ENCODE assay signal across 17 cellular contexts in genomic region chr5:11650936-11651335, GRCh38.
DNase-seq lines count a peak whose midpoint lies in the region; ATAC-seq, FAIRE-seq and TF ChIP-seq lines count a peak whose summit lies in the region.
"Had no signal": no experiment of that assay in that cellular context is flagged by ENCODE, and none has a peak within 500 bp of the region (broad histone marks: within the 10 kb centered on the region; RNA-seq: fewer than 3 reads in every experiment).

No MANE protein-coding gene starts in this region.

- TF ChIP-seq POLR2A in H1 (IDR thresholded peaks at IDR 0.05; ENCODE audit: control extremely low read depth in 1 of 2, low read depth in 2 of 2, low read length in 2 of 2) = no peak

- H3K27ac ChIP-seq in HUES48 (ENCODE audit: low read depth, low read length) (peak overlapping the region; percentile 58), H1 (ENCODE audit: low read depth, low read length) (no peak overlapping the region), iPS-20b (ENCODE audit: low read length) (no peak overlapping the region)
- H3K27ac ChIP-seq: A549, HL-60 had no signal

- TF ChIP-seq CTCF in H1 (IDR thresholded peaks at IDR 0.05; ENCODE audit: control extremely low read depth in 1 of 3, insufficient read depth in 1 of 3, low read depth in 1 of 3, low read length in 3 of 3) = no peak

- no peak overlapping the region for H2BK12ac ChIP-seq in H1 (ENCODE audit: low read depth, low read length)

- CTCF ChIA-PET in H1 (lab: Charles Lee; ENCODE audit: partially characterized antibody) = interaction anchor here (1.5 kb wide), 1 partner anchor 69 kb away, joined by 6 read pairs; no protein-coding TSS in a partner anchor
- CTCF ChIA-PET in activated naive CD4-positive, alpha-beta T cell treated with anti-CD3 and anti-CD28 coated beads for 36 hours (lab: Charles Lee) = no interaction called here

- no peak overlapping the region for H4K91ac ChIP-seq in H1 (replicated peaks; ENCODE audit: insufficient read length, low read length)

- DNase-seq in H1 (ENCODE audit: low read depth in 1 of 2, low spot score in 2 of 2) (peak in 1 of 2 experiments; percentile 2), Right ventricle myocardium inferior (ENCODE audit: missing footprints) (no peak)
- DNase-seq in activated naive CD4-positive, alpha-beta T cell treated with anti-CD3 and anti-CD28 coated beads for 36 hours = no peak
- DNase-seq: Caco-2; CD8-positive, alpha-beta memory T cell; DND-41; GF-D8; KG1 had no signal

- no peaks in the 10 kb centered on the region for H3K27me3 Mint-ChIP-seq in activated naive CD4-positive, alpha-beta T cell treated with anti-CD3 and anti-CD28 coated beads for 36 hours (ENCODE audit: low read depth)
- H3K27me3 Mint-ChIP-seq: IgD-negative memory B cell had no signal

- H3K4me3 ChIP-seq in HUES48 (ENCODE audit: low read depth, low read length) = peak overlapping the region; percentile 3; the same call in 1 of the 2 replicates
- no peak overlapping the region for H3K4me3 ChIP-seq in H1 (ENCODE audit: extremely low read depth in 1 of 4, insufficient read depth in 2 of 4, low read depth in 3 of 4, low read length in 4 of 4)
- 0 out of 2 replicates have a peak overlapping the region, but pooled peaks have one; percentile 7 for H3K4me3 ChIP-seq in iPS-20b (ENCODE audit: low read length)
- H3K4me3 ChIP-seq: A549, HAP-1 had no signal

- no peak for ATAC-seq in Right ventricle myocardium inferior
- ATAC-seq in HG02938 (IDR thresholded peaks at IDR 0.05; ENCODE audit: unreplicated experiment) = no peak
- no peak for ATAC-seq in GM19455 (IDR thresholded peaks at IDR 0.05; ENCODE audit: unreplicated experiment)
- ATAC-seq: A549 had no signal

- H3K79me1 ChIP-seq in H1 (ENCODE audit: low read depth, low read length) = no peaks in the 10 kb centered on the region

- H3K4ac ChIP-seq in H1 (replicated peaks; ENCODE audit: insufficient read length, low read depth, low read length) = no peak overlapping the region

- no peaks in the 10 kb centered on the region for H3K23me2 ChIP-seq in H1 (ENCODE audit: low read depth, low read length)

- H3K4me3 Mint-ChIP-seq in activated naive CD4-positive, alpha-beta T cell treated with anti-CD3 and anti-CD28 coated beads for 36 hours = no peak overlapping the region
- H3K4me3 Mint-ChIP-seq: CD14-positive monocyte; CD8-positive, alpha-beta memory T cell; IgD-negative memory B cell had no signal

- no peak overlapping the region for H4K8ac ChIP-seq in H1 (ENCODE audit: extremely low read depth, insufficient read depth, low read length)

- H3K4me2 ChIP-seq in H1 (ENCODE audit: insufficient read depth in 1 of 2, low read depth in 2 of 2, low read length in 2 of 2) = no peak overlapping the region
- H3K4me2 ChIP-seq: A549 had no signal

- H4K20me1 ChIP-seq in H1 (replicated peaks in 1 of 2; ENCODE audit: control insufficient read depth in 1 of 2, insufficient read depth in 2 of 2, low read length in 2 of 2) = no peaks in the 10 kb centered on the region

- H2AK5ac ChIP-seq in H1 (ENCODE audit: low read depth, low read length) = no peak overlapping the region

- H2AFZ ChIP-seq in H1 (ENCODE audit: low read length) = no peak overlapping the region

- H4K5ac ChIP-seq in H1 (ENCODE audit: insufficient read length, low read depth, low read length) = no peak overlapping the region

- H3K18ac ChIP-seq in H1 (ENCODE audit: extremely low read depth, low read length) = no peak overlapping the region

- H2BK5ac ChIP-seq in H1 (ENCODE audit: low read depth, low read length) = no peak overlapping the region

- TF ChIP-seq EP300 in H1 (IDR thresholded peaks at IDR 0.05; ENCODE audit: borderline replicate concordance in 1 of 2, low read depth in 2 of 2, low read length in 2 of 2) = no peak

- TF ChIP-seq RAD21 in H1 (IDR thresholded peaks at IDR 0.05 in 1 of 2, conservative IDR thresholded peaks at IDR 0.05 in 1 of 2; ENCODE audit: low read depth in 2 of 2, low read length in 2 of 2) = no peak

- no peaks in the 10 kb centered on the region for H3K36me3 Mint-ChIP-seq in activated naive CD4-positive, alpha-beta T cell treated with anti-CD3 and anti-CD28 coated beads for 36 hours (ENCODE audit: low read depth)
- H3K36me3 Mint-ChIP-seq: CD14-positive monocyte; CD8-positive, alpha-beta memory T cell; IgD-negative memory B cell had no signal

- no peaks in the 10 kb centered on the region for H3K79me2 ChIP-seq in H1 (ENCODE audit: control insufficient read depth in 1 of 2, insufficient read depth in 2 of 2, low read length in 2 of 2)

- H3K27me3 ChIP-seq in HUES48 (ENCODE audit: control insufficient read depth, insufficient read depth, low read length) (no peaks in the 10 kb centered on the region), H1 (replicated peaks in 1 of 4; ENCODE audit: control insufficient read depth in 3 of 4, extremely low read depth in 1 of 4, insufficient read depth in 3 of 4, low read length in 3 of 4) (no peaks in the 10 kb centered on the region), iPS-20b (ENCODE audit: insufficient read depth, low read length) (no peaks in the 10 kb centered on the region)

- 69% methylated on average over 1 of the region's 1 CpG; no CpG with 5 or more reads in 1 of the 2 experiments for WGBS in H1 (ENCODE audit: extremely low coverage in 1 of 2, insufficient coverage in 1 of 2, insufficient read length in 1 of 2, insufficient replicate concordance in 2 of 2, low coverage in 1 of 2, low lambda C conversion rate in 2 of 2, missing lambda C conversion rate in 1 of 2), 2 experiments

- H2BK15ac ChIP-seq in H1 (ENCODE audit: low read length) = no peak overlapping the region

- FAIRE-seq in H1 (lab: Jason Lieb, UNC) = no peak
- FAIRE-seq: A549 had no signal

- no peak overlapping the region for H3K9ac ChIP-seq in HUES48 (ENCODE audit: low read depth, low read length)
- H3K9ac ChIP-seq in H1 (replicated peaks in 1 of 4; ENCODE audit: extremely low read depth in 1 of 4, low read depth in 3 of 4, low read length in 3 of 4) = no peak overlapping the region
- H3K9ac ChIP-seq in iPS-20b (ENCODE audit: low read depth, low read length) = no peak overlapping the region

- H3K27ac Mint-ChIP-seq in activated naive CD4-positive, alpha-beta T cell treated with anti-CD3 and anti-CD28 coated beads for 36 hours = no peak overlapping the region
- H3K27ac Mint-ChIP-seq: CD14-positive monocyte; CD8-positive, alpha-beta memory T cell; IgD-negative memory B cell had no signal

- POLR2A ChIA-PET in H1 (lab: Charles Lee; ENCODE audit: partially characterized antibody) = no interaction called here

- peaks cover 5% of the 10 kb centered on the region; the same call in 1 of the 2 replicates for H3K9me3 ChIP-seq in HUES48 (ENCODE audit: control insufficient read depth, insufficient read depth, low read length)
- H3K9me3 ChIP-seq in H1 (ENCODE audit: insufficient read depth in 2 of 2, low read depth in 1 of 2, low read length in 1 of 2) = peaks cover 3 to 9% of the 10 kb centered on the region in 2 experiments; a peak in 2 of 4 replicates
- no peaks in the 10 kb centered on the region for H3K9me3 ChIP-seq in iPS-20b (ENCODE audit: insufficient read depth, low read depth, low read length)
- H3K9me3 ChIP-seq: A549, Caco-2, HAP-1 had no signal

- peaks cover 8% of the 10 kb centered on the region for H3K4me1 ChIP-seq in HUES48 (ENCODE audit: control insufficient read depth, insufficient read depth, low read length)
- no peaks in the 10 kb centered on the region for H3K4me1 ChIP-seq in H1 (replicated peaks in 1 of 4; ENCODE audit: control insufficient read depth in 3 of 4, insufficient read depth in 4 of 4, low read length in 3 of 4)
- H3K4me1 ChIP-seq in iPS-20b (ENCODE audit: insufficient read depth, low read length) = peaks cover 3% of the 10 kb centered on the region; the same call in 1 of the 2 replicates
- H3K4me1 ChIP-seq: A549, Caco-2, HAP-1 had no signal

- intact Hi-C loops in Right ventricle myocardium inferior (cut with DNase I) = no loop called here
- intact Hi-C loops in activated naive CD4-positive, alpha-beta T cell treated with anti-CD3 and anti-CD28 coated beads for 36 hours (cut with micrococcal nuclease) = no loop called here

- H3K9me3 Mint-ChIP-seq in activated naive CD4-positive, alpha-beta T cell treated with anti-CD3 and anti-CD28 coated beads for 36 hours = peaks cover 5% of the 10 kb centered on the region

- no peak overlapping the region for H3K14ac ChIP-seq in H1 (ENCODE audit: insufficient read length)

- H2BK120ac ChIP-seq in H1 (replicated peaks; ENCODE audit: low read depth, low read length) = peak overlapping the region; percentile 33

- H3K23ac ChIP-seq in H1 (ENCODE audit: insufficient read length) = no peak overlapping the region

- H2BK20ac ChIP-seq in H1 (ENCODE audit: low read length) = no peak overlapping the region

- no peak overlapping the region for H3K56ac ChIP-seq in H1 (replicated peaks; ENCODE audit: insufficient read length, low read depth, low read length)

- H3K4me1 Mint-ChIP-seq in activated naive CD4-positive, alpha-beta T cell treated with anti-CD3 and anti-CD28 coated beads for 36 hours (ENCODE audit: low read depth) = no peaks in the 10 kb centered on the region
- H3K4me1 Mint-ChIP-seq: CD14-positive monocyte; CD8-positive, alpha-beta memory T cell; IgD-negative memory B cell had no signal

- H3K36me3 ChIP-seq in HUES48 (ENCODE audit: control insufficient read depth, insufficient read depth, low read length) (no peaks in the 10 kb centered on the region), H1 (ENCODE audit: control insufficient read depth in 2 of 4, insufficient read depth in 4 of 4, low read length in 3 of 4) (no peaks in the 10 kb centered on the region), iPS-20b (ENCODE audit: insufficient read depth, low read depth, low read length) (no peaks in the 10 kb centered on the region)
- H3K36me3 ChIP-seq: HAP-1 had no signal

TF ChIP-seq in H1, 55 proteins besides CTCF, POLR2A, EP300 and RAD21:
- TF ChIP-seq GTF2F1 (IDR thresholded peaks at IDR 0.05; ENCODE audit: borderline replicate concordance, low read depth, low read length) = no peak
- 0 out of 2 replicates have a peak, but pooled peaks have one; percentile 7 for TF ChIP-seq TEAD4 (IDR thresholded peaks at IDR 0.05; ENCODE audit: low read depth, low read length)

Comparison
In these comparisons a context has a peak if more than half of its experiments do, and no peak if none do; other contexts are left out.
1. H3K4me3 ChIP-seq: peak in HUES48 (single experiment) and iPS-20b (single experiment); none in H1 (0 of 4).